Comparison of ENCODE assay signal across 1 cellular context in the genomic region with DNA sequence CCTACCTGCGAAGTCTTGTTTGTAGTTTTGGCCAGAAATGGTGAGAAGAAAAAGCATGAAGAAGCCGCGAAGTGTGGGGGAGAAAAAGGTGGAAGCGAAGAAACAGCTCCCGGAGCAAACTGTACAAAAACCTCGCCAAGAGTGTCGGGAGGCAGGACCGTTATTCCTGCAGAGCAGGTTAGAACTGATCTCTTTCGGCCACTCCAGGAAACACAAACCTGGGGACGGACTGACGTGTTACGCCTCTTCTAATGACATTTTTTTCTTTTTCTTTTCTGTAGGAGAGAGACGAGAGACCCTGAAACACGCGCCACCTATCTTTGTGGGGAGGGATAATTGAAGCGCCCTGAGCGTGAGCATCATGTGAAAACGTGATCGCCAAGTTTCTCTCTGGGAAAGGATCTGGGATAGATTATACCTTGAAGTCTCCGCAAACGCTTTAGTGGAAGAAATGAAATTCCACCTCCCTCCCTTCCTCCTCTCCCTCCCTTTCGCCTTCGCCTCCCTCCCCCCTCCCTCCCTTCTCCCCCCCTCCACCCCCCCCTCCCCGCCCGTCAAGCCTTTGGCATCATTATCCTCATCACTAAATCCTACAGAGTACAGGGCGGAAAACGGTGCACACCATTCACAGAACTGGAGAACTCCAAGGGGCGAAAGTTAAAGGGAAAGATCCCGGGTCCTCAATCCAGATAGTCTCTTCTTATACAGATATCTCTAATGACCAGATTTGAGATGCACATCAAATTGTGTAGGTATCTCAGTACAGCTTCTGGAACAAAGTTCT.
A peak's percentile ranks its signal among the peaks of the same experiment; 100 is the strongest.
TF ChIP-seq lines count a peak whose summit lies in the region.

A gene (minus strand): TSS at position 186 of the 784 bp plus-strand sequence. CDS start 2,769 bp downstream, outside the sequence.

TF ChIP-seq in K562, 482 proteins besides CTCF, POLR2A, EP300 and RAD21 (continues in another document):
- peak; percentile 33; the same call in 1 of the 2 replicates for TF ChIP-seq EGR1 (conservative IDR thresholded peaks at IDR 0.05)
- TF ChIP-seq HDAC1 (IDR thresholded peaks at IDR 0.05): peak in 1 of 2 experiments; percentile 81; a peak in 2 of 4 replicates
- TF ChIP-seq, protein P1, sequence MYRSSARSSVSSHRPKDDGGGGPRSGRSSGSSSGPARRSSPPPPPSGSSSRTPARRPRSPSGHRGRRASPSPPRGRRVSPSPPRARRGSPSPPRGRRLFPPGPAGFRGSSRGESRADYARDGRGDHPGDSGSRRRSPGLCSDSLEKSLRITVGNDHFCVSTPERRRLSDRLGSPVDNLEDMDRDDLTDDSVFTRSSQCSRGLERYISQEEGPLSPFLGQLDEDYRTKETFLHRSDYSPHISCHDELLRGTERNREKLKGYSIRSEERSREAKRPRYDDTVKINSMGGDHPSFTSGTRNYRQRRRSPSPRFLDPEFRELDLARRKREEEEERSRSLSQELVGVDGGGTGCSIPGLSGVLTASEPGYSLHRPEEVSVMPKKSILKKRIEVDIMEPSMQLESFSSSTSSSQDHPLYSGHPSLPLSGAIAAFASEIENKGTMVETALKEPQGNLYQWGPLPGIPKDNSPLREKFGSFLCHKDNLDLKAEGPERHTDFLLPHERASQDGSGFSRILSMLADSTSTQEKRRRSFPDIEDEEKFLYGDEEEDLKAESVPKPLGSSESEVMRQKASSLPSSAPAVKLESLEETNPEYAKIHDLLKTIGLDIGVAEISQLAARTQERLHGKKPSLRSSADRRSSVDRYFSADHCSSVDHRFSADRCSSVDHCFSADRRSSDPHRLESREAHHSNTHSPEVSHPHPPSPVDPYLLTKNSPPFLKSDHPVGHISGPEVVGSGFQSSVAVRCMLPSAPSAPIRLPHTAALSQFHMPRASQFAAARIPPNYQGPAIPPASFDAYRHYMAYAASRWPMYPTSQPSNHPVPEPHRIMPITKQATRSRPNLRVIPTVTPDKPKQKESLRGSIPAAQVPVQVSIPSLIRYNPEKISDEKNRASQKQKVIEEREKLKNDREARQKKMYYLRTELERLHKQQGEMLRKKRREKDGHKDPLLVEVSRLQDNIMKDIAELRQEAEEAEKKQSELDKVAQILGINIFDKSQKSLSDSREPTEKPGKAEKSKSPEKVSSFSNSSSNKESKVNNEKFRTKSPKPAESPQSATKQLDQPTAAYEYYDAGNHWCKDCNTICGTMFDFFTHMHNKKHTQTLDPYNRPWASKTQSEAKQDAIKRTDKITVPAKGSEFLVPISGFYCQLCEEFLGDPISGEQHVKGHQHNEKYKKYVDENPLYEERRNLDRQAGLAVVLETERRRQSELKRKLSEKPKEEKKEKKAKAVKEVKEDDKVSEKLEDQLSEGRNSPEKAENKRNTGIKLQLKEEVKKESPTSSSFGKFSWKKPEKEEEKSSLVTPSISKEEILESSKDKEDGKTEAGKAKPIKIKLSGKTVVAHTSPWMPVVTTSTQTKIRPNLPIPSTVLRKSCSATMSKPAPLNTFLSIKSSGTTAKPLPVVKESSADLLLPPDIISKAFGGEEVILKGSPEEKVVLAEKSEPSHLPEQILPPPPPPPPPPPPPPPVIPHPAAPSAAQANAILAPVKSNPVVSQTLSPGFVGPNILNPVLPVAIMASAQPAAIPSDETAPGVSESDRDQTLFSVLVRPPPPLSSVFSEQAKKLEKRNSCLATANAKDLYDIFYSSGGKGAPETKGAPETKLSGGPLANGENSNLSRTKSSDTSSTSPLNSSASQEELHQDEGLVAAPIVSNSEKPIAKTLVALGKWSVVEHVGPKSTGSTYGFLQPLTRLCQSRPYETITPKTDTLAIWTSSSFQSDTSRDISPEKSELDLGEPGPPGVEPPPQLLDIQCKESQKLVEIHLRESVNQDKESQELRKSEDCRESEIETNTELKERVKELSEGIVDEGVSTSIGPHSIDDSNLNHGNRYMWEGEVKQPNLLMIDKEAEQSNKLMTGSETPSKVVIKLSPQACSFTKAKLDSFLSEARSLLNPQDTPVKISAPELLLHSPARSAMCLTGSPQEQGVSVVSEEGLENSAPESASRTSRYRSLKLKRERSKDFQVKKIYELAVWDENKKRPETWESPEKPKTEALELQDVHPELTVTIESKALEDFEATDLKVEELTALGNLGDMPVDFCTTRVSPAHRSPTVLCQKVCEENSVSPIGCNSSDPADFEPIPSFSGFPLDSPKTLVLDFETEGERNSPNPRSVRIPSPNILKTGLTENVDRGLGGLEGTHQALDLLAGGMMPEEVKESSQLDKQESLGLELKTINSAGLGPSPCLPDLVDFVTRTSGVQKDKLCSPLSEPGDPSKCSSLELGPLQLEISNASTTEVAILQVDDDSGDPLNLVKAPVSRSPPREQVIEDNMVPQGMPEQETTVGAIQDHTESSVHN (IDR thresholded peaks at IDR 0.05; ENCODE audit: borderline replicate concordance in 1 of 2, low read depth in 1 of 2): peak in 1 of 2 experiments; percentile 83; a peak in 2 of 4 replicates
- peak; percentile 64; the same call in 1 of the 2 replicates for TF ChIP-seq FOXP1 (CRISPR knock-in tag; IDR thresholded peaks at IDR 0.05)
- TF ChIP-seq CXXC5 (CRISPR knock-in tag; IDR thresholded peaks at IDR 0.05): peak; percentile 75
- TF ChIP-seq, protein P2, sequence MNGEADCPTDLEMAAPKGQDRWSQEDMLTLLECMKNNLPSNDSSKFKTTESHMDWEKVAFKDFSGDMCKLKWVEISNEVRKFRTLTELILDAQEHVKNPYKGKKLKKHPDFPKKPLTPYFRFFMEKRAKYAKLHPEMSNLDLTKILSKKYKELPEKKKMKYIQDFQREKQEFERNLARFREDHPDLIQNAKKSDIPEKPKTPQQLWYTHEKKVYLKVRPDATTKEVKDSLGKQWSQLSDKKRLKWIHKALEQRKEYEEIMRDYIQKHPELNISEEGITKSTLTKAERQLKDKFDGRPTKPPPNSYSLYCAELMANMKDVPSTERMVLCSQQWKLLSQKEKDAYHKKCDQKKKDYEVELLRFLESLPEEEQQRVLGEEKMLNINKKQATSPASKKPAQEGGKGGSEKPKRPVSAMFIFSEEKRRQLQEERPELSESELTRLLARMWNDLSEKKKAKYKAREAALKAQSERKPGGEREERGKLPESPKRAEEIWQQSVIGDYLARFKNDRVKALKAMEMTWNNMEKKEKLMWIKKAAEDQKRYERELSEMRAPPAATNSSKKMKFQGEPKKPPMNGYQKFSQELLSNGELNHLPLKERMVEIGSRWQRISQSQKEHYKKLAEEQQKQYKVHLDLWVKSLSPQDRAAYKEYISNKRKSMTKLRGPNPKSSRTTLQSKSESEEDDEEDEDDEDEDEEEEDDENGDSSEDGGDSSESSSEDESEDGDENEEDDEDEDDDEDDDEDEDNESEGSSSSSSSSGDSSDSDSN (IDR thresholded peaks at IDR 0.05; ENCODE audit: borderline replicate concordance in 1 of 2, low read depth in 2 of 2, low read length in 2 of 2): peak; percentile 91 to 92
- no peak for TF ChIP-seq PTBP1 (IDR thresholded peaks at IDR 0.05; ENCODE audit: low read depth, low read length)
- no peak for TF ChIP-seq SAFB2 (IDR thresholded peaks at IDR 0.05; ENCODE audit: borderline replicate concordance, low read depth, low read length, severe bottlenecking)
- peak; percentile 7 to 54; a peak in 1 of 4 replicates for TF ChIP-seq KDM1A (IDR thresholded peaks at IDR 0.05)
- TF ChIP-seq, protein P3, sequence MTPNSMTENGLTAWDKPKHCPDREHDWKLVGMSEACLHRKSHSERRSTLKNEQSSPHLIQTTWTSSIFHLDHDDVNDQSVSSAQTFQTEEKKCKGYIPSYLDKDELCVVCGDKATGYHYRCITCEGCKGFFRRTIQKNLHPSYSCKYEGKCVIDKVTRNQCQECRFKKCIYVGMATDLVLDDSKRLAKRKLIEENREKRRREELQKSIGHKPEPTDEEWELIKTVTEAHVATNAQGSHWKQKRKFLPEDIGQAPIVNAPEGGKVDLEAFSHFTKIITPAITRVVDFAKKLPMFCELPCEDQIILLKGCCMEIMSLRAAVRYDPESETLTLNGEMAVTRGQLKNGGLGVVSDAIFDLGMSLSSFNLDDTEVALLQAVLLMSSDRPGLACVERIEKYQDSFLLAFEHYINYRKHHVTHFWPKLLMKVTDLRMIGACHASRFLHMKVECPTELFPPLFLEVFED (CRISPR knock-in tag; conservative IDR thresholded peaks at IDR 0.05): 0 out of 2 replicates have a peak, but pooled peaks have one; percentile 36
- TF ChIP-seq STAT5B (CRISPR knock-in tag; IDR thresholded peaks at IDR 0.05): no peak
- TF ChIP-seq GABPB1 (CRISPR knock-in tag; IDR thresholded peaks at IDR 0.05): peak; percentile 81
- TF ChIP-seq NFE2 (IDR thresholded peaks at IDR 0.05; ENCODE audit: low read depth): 0 out of 2 replicates have a peak, but pooled peaks have one; percentile 16
- peak; percentile 19; the same call in 1 of the 2 replicates for TF ChIP-seq HLTF (IDR thresholded peaks at IDR 0.05)
- TF ChIP-seq, protein P4, sequence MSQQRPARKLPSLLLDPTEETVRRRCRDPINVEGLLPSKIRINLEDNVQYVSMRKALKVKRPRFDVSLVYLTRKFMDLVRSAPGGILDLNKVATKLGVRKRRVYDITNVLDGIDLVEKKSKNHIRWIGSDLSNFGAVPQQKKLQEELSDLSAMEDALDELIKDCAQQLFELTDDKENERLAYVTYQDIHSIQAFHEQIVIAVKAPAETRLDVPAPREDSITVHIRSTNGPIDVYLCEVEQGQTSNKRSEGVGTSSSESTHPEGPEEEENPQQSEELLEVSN (IDR thresholded peaks at IDR 0.05; ENCODE audit: borderline replicate concordance in 1 of 2, extremely low read depth in 1 of 2, insufficient read depth in 1 of 2, insufficient read length in 1 of 2, low read depth in 1 of 2, low read length in 1 of 2, poor library complexity in 1 of 2, severe bottlenecking in 1 of 2): peak in 1 of 2 experiments; percentile 31
- no peak for TF ChIP-seq ELF2 (CRISPR knock-in tag; IDR thresholded peaks at IDR 0.05)
- TF ChIP-seq, protein P5, sequence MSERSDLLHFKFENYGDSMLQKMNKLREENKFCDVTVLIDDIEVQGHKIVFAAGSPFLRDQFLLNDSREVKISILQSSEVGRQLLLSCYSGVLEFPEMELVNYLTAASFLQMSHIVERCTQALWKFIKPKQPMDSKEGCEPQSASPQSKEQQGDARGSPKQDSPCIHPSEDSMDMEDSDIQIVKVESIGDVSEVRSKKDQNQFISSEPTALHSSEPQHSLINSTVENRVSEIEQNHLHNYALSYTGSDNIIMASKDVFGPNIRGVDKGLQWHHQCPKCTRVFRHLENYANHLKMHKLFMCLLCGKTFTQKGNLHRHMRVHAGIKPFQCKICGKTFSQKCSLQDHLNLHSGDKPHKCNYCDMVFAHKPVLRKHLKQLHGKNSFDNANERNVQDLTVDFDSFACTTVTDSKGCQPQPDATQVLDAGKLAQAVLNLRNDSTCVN (CRISPR knock-in tag; IDR thresholded peaks at IDR 0.05): no peak
- peak; percentile 92 for TF ChIP-seq MYBL2 (IDR thresholded peaks at IDR 0.05; ENCODE audit: low read depth)
- TF ChIP-seq MYBL2 (CRISPR knock-in tag; IDR thresholded peaks at IDR 0.05; ENCODE audit: borderline replicate concordance): no peak
- TF ChIP-seq, protein P6, sequence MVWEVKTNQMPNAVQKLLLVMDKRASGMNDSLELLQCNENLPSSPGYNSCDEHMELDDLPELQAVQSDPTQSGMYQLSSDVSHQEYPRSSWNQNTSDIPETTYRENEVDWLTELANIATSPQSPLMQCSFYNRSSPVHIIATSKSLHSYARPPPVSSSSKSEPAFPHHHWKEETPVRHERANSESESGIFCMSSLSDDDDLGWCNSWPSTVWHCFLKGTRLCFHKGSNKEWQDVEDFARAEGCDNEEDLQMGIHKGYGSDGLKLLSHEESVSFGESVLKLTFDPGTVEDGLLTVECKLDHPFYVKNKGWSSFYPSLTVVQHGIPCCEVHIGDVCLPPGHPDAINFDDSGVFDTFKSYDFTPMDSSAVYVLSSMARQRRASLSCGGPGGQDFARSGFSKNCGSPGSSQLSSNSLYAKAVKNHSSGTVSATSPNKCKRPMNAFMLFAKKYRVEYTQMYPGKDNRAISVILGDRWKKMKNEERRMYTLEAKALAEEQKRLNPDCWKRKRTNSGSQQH (CRISPR knock-in tag; IDR thresholded peaks at IDR 0.05): no peak
- TF ChIP-seq, protein P7, sequence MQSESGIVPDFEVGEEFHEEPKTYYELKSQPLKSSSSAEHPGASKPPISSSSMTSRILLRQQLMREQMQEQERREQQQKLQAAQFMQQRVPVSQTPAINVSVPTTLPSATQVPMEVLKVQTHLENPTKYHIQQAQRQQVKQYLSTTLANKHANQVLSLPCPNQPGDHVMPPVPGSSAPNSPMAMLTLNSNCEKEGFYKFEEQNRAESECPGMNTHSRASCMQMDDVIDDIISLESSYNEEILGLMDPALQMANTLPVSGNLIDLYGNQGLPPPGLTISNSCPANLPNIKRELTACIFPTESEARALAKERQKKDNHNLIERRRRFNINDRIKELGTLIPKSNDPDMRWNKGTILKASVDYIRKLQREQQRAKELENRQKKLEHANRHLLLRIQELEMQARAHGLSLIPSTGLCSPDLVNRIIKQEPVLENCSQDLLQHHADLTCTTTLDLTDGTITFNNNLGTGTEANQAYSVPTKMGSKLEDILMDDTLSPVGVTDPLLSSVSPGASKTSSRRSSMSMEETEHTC (IDR thresholded peaks at IDR 0.05): peak; percentile 62
- TF ChIP-seq, protein P8, sequence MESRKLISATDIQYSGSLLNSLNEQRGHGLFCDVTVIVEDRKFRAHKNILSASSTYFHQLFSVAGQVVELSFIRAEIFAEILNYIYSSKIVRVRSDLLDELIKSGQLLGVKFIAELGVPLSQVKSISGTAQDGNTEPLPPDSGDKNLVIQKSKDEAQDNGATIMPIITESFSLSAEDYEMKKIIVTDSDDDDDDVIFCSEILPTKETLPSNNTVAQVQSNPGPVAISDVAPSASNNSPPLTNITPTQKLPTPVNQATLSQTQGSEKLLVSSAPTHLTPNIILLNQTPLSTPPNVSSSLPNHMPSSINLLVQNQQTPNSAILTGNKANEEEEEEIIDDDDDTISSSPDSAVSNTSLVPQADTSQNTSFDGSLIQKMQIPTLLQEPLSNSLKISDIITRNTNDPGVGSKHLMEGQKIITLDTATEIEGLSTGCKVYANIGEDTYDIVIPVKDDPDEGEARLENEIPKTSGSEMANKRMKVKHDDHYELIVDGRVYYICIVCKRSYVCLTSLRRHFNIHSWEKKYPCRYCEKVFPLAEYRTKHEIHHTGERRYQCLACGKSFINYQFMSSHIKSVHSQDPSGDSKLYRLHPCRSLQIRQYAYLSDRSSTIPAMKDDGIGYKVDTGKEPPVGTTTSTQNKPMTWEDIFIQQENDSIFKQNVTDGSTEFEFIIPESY (CRISPR knock-in tag; IDR thresholded peaks at IDR 0.05): no peak
- TF ChIP-seq, protein P9, sequence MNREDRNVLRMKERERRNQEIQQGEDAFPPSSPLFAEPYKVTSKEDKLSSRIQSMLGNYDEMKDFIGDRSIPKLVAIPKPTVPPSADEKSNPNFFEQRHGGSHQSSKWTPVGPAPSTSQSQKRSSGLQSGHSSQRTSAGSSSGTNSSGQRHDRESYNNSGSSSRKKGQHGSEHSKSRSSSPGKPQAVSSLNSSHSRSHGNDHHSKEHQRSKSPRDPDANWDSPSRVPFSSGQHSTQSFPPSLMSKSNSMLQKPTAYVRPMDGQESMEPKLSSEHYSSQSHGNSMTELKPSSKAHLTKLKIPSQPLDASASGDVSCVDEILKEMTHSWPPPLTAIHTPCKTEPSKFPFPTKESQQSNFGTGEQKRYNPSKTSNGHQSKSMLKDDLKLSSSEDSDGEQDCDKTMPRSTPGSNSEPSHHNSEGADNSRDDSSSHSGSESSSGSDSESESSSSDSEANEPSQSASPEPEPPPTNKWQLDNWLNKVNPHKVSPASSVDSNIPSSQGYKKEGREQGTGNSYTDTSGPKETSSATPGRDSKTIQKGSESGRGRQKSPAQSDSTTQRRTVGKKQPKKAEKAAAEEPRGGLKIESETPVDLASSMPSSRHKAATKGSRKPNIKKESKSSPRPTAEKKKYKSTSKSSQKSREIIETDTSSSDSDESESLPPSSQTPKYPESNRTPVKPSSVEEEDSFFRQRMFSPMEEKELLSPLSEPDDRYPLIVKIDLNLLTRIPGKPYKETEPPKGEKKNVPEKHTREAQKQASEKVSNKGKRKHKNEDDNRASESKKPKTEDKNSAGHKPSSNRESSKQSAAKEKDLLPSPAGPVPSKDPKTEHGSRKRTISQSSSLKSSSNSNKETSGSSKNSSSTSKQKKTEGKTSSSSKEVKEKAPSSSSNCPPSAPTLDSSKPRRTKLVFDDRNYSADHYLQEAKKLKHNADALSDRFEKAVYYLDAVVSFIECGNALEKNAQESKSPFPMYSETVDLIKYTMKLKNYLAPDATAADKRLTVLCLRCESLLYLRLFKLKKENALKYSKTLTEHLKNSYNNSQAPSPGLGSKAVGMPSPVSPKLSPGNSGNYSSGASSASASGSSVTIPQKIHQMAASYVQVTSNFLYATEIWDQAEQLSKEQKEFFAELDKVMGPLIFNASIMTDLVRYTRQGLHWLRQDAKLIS (CRISPR knock-in tag; IDR thresholded peaks at IDR 0.05): peak; percentile 87
- no peak for TF ChIP-seq ZNF3 (CRISPR knock-in tag; IDR thresholded peaks at IDR 0.05)
